Comparison of ENCODE assay signal across 8 cellular contexts in genomic region chr7:6015917-6016652, GRCh38. TPM values are rescaled to one million over a fixed set of nuclear protein-coding genes. Genes with fewer than 3 reads are reported as not detected.
A peak's percentile ranks its signal among the peaks of the same experiment; 100 is the strongest.
DNase-seq lines count a peak whose midpoint lies in the region; ATAC-seq, FAIRE-seq and TF ChIP-seq lines count a peak whose summit lies in the region.

No MANE protein-coding gene starts in this region.

- no peak for FAIRE-seq in H54 (lab: Jason Lieb, UNC)

- peak; percentile 28 for DNase-seq in NCI-H345 (lab: John Stamatoyannopoulos, UW)
- DNase-seq in chondrocyte (ENCODE audit: low spot score) = no peak
- no peak for DNase-seq in NOMO-1 treated with DMSO at 0.1 percent for 48 hours (lab: John Stamatoyannopoulos, UW; ENCODE audit: unreplicated experiment)
- no peak for DNase-seq in H54 (ENCODE audit: insufficient read length, low spot score)
- no peak for DNase-seq in middle frontal gyrus (ENCODE audit: extremely low spot score, low spot score)

- H3K27ac Mint-ChIP-seq in chondrocyte (ENCODE audit: unreplicated experiment) (peak overlapping the region; percentile 99), nephron (peak overlapping the region; percentile 83 to 92 (median 85))

- ATAC-seq in GM21529 (IDR thresholded peaks at IDR 0.05; ENCODE audit: unreplicated experiment) (peak; percentile 13), GM18873 (IDR thresholded peaks at IDR 0.05; ENCODE audit: low FRiP score, unreplicated experiment) (no peak)

- H3K9me3 Mint-ChIP-seq in chondrocyte (ENCODE audit: low read depth) = no peaks in the 10 kb centered on the region
- H3K9me3 Mint-ChIP-seq in nephron = no peaks in the 10 kb centered on the region

- no peaks in the 10 kb centered on the region for H3K27me3 Mint-ChIP-seq in chondrocyte (ENCODE audit: low read depth)
- no peaks in the 10 kb centered on the region for H3K27me3 Mint-ChIP-seq in nephron (ENCODE audit: low read depth)

- H3K4me1 Mint-ChIP-seq in chondrocyte (ENCODE audit: low read depth) (peaks cover 49% of the 10 kb centered on the region), nephron (peaks cover 26% of the 10 kb centered on the region)

- H3K36me3 Mint-ChIP-seq in chondrocyte (ENCODE audit: low read depth) (peaks cover 33% of the 10 kb centered on the region), nephron (ENCODE audit: low read depth) (peaks cover 57% of the 10 kb centered on the region)

- TF ChIP-seq CTCF in chondrocyte (IDR thresholded peaks at IDR 0.05) = no peak
- TF ChIP-seq CTCF in nephron (IDR thresholded peaks at IDR 0.05; ENCODE audit: unreplicated experiment in 3 of 3) = no peak

- TF ChIP-seq POLR2A in H54 (IDR thresholded peaks at IDR 0.05; ENCODE audit: low read depth, low read length) = no peak

- peak overlapping the region; percentile 36 for H3K4me3 Mint-ChIP-seq in chondrocyte (ENCODE audit: unreplicated experiment)
- H3K4me3 Mint-ChIP-seq in nephron = peak overlapping the region in 1 of 3 experiments; percentile 42

RNA-seq across cellular contexts. Expression of gene AIMP2, which starts 7.0 kb away (rescaled TPM):
- total RNA-seq in chondrocyte = 31.6 to 49.8 TPM (median 49.7 TPM) in 3 replicates

RNA-seq across cellular contexts. Expression of gene PMS2, which starts 7.2 kb away (rescaled TPM):
- total RNA-seq in chondrocyte = 15.3 to 17.0 TPM (median 16.0 TPM) in 3 replicates

RNA-seq across cellular contexts. Expression of gene ANKRD61, which starts 15.1 kb away (rescaled TPM):
- total RNA-seq in chondrocyte = not detected in 3 replicates

RNA-seq across cellular contexts. Expression of gene EIF2AK1, which starts 42.9 kb away (rescaled TPM):
- total RNA-seq in chondrocyte = 79.0 to 94.8 TPM (median 79.6 TPM) in 3 replicates

RNA-seq across cellular contexts. Expression of gene RSPH10B, which starts 45.6 kb away (rescaled TPM):
- not detected in 3 replicates for total RNA-seq in chondrocyte
